10 cellular contexts compared by ENCODE assay signal in genomic region chrX:22534643-22535042, GRCh38.
DNase-seq lines count a peak whose midpoint lies in the region; ATAC-seq and TF ChIP-seq lines count a peak whose summit lies in the region.
"Had no signal": no experiment of that assay in that cellular context is flagged by ENCODE, and none has a peak within 500 bp of the region (broad histone marks: within the 10 kb centered on the region; RNA-seq: fewer than 3 reads in every experiment).

No MANE protein-coding gene starts in this region.

- POLR2A ChIA-PET in RWPE1 (lab: Yijun Ruan, JAX; ENCODE audit: low non-redundant PET), result no interaction called here

- DNase-seq in GM23248 (peak; percentile 90), RWPE1 (ENCODE audit: low spot score) (peak; percentile 42), fibroblast of lung (ENCODE audit: low read depth in 2 of 2) (peak; percentile 87 to 90), thoracic aorta (ENCODE audit: low spot score) (peak; percentile 3), SKM-1 treated with dmso at 0.1 percent for 144 hours (lab: John Stamatoyannopoulos, UW; ENCODE audit: unreplicated experiment) (no peak), NCI-H524 (lab: John Stamatoyannopoulos, UW) (no peak)
- DNase-seq: activated naive CD4-positive, alpha-beta T cell treated with anti-CD3 and anti-CD28 coated beads, Interleukin-2, amount 10 ng/mL, durations not matched to agents 7 days and 5 days; NCI-H2171; retina had no signal

- no peak overlapping the region for H3K4me3 ChIP-seq in GM23248
- no peak overlapping the region for H3K4me3 ChIP-seq in fibroblast of lung (replicated peaks in 1 of 4; ENCODE audit: control extremely low read depth in 1 of 4, insufficient read depth in 1 of 4, low read depth in 3 of 4, low read length in 4 of 4)
- H3K4me3 ChIP-seq in thoracic aorta, result no peak overlapping the region

- H3K27me3 ChIP-seq in GM23248 (replicated peaks; ENCODE audit: insufficient read depth) (no peaks in the 10 kb centered on the region), fibroblast of lung (ENCODE audit: control insufficient read depth, insufficient read depth, low read length) (no peaks in the 10 kb centered on the region), thoracic aorta (replicated peaks; ENCODE audit: insufficient read depth) (no peaks in the 10 kb centered on the region)

- H3K27ac ChIP-seq in GM23248 (peak overlapping the region; percentile 15; the same call in 1 of the 2 replicates), RWPE1 (no peak overlapping the region), fibroblast of lung (ENCODE audit: insufficient read depth, low read length) (no peak overlapping the region), thoracic aorta (no peak overlapping the region)

- no peaks in the 10 kb centered on the region for H3K9me2 ChIP-seq in GM23248 (ENCODE audit: insufficient read depth)

- H3K36me3 ChIP-seq in GM23248 (ENCODE audit: low read depth) (no peaks in the 10 kb centered on the region), fibroblast of lung (ENCODE audit: control insufficient read depth, insufficient read depth, low read length) (no peaks in the 10 kb centered on the region), thoracic aorta (no peaks in the 10 kb centered on the region)

- H3K4me2 ChIP-seq in GM23248 (ENCODE audit: unreplicated experiment), result no peak overlapping the region
- H3K4me2 ChIP-seq in fibroblast of lung (ENCODE audit: extremely low read depth, insufficient read depth, low read length), result no peak overlapping the region

- H3K79me2 ChIP-seq in GM23248 (ENCODE audit: insufficient read depth), result no peaks in the 10 kb centered on the region
- no peaks in the 10 kb centered on the region for H3K79me2 ChIP-seq in fibroblast of lung (ENCODE audit: control insufficient read depth, insufficient read depth, low read length)

- no peak overlapping the region for H3K9ac ChIP-seq in GM23248
- no peak overlapping the region for H3K9ac ChIP-seq in fibroblast of lung (ENCODE audit: insufficient read depth, low read length)

- in situ Hi-C loops in GM23248 (cut with MboI), result no loop called here

- TF ChIP-seq CTCF in RWPE1 (conservative IDR thresholded peaks at IDR 0.05; ENCODE audit: low read depth) (no peak), fibroblast of lung (conservative IDR thresholded peaks at IDR 0.05 in 1 of 2, IDR thresholded peaks at IDR 0.05 in 1 of 2; ENCODE audit: low read depth in 1 of 2, low read length in 2 of 2) (no peak), thoracic aorta (IDR thresholded peaks at IDR 0.05) (no peak)

- H3F3A ChIP-seq in GM23248 (ENCODE audit: insufficient read depth), result peaks cover 8% of the 10 kb centered on the region; the same call in 1 of the 2 replicates

- no peaks in the 10 kb centered on the region for H4K20me1 ChIP-seq in GM23248 (ENCODE audit: insufficient read depth)
- H4K20me1 ChIP-seq in fibroblast of lung (ENCODE audit: control insufficient read depth, extremely low read depth, insufficient read depth, low read length), result no peaks in the 10 kb centered on the region

- WGBS in GM23248 (ENCODE audit: low coverage in 1 of 2, low lambda C conversion rate in 2 of 2, missing lambda C conversion rate in 2 of 2), 2 experiments, result 15 to 17% methylated on average over 5 of the region's 5 CpGs

- no peak for ATAC-seq in thoracic aorta (ENCODE audit: insufficient number of reproducible peaks, low FRiP score, low read depth)
- ATAC-seq in HG02678 (IDR thresholded peaks at IDR 0.05; ENCODE audit: unreplicated experiment), result no peak

- CTCF ChIA-PET in RWPE1 (lab: Yijun Ruan, JAX), result no interaction called here

- H3K9me3 ChIP-seq in GM23248 (ENCODE audit: low read depth) (no peaks in the 10 kb centered on the region), fibroblast of lung (ENCODE audit: control insufficient read depth, insufficient read depth, low read depth, low read length) (no peaks in the 10 kb centered on the region), thoracic aorta (no peaks in the 10 kb centered on the region)

- H3K4me1 ChIP-seq in GM23248 (ENCODE audit: insufficient read depth) (peaks cover 12% of the 10 kb centered on the region), fibroblast of lung (ENCODE audit: control insufficient read depth, extremely low read depth, insufficient read depth, low read length) (no peaks in the 10 kb centered on the region), thoracic aorta (ENCODE audit: control insufficient read depth in 1 of 2, low read depth in 2 of 2) (no peaks in the 10 kb centered on the region)

- H2AFZ ChIP-seq in GM23248 (no peak overlapping the region), fibroblast of lung (ENCODE audit: low read length) (no peak overlapping the region)

Comparison
In these comparisons a context has a peak if more than half of its experiments do, and no peak if none do; other contexts are left out.
1. DNase-seq: peak in GM23248 (single experiment), RWPE1 (single experiment), fibroblast of lung (2 of 2) and thoracic aorta (single experiment); none in SKM-1 treated with dmso at 0.1 percent for 144 hours (single experiment) and NCI-H524 (0 of 2).